In genomic region chr5:141630570-141631140, GRCh38 we compare ENCODE assay signal across 29 cellular contexts. TPM values are rescaled to one million over a fixed set of nuclear protein-coding genes. Genes with fewer than 3 reads are reported as not detected.
"Had no signal": no experiment of that assay in that cellular context is flagged by ENCODE, and none has a peak within 500 bp of the region (broad histone marks: within the 10 kb centered on the region; RNA-seq: fewer than 3 reads in every experiment).

No MANE protein-coding gene starts in this region.

- H3K27ac Mint-ChIP-seq: immature natural killer cell; nephron; stimulated activated memory B cell treated with anti-CD40 and anti-IgM and Interleukin-4, amounts not matched to agents 10 μg/mL and 1 μg/mL and 100 μg/mL, for 72 hours; stimulated activated naive CD8-positive, alpha-beta T cell treated with anti-CD3 and anti-CD28 coated beads, Interleukin-15, amount 100 ng/mL, for 72 hours; type B pancreatic cell had no signal

- H3K4me3 ChIP-seq: left ventricle myocardium inferior, lower lobe of right lung, pancreas, prostate gland, smooth muscle cell, tibial nerve, vagina had no signal

- DNase-seq: hypothalamus; immature natural killer cell; kidney; left colon; left ventricle myocardium inferior; lower lobe of right lung; mammary epithelial cell; mesenchymal stem cell; naive thymus-derived CD8-positive, alpha-beta T cell; nucleus accumbens; retina; right cardiac atrium; stimulated activated CD4-positive, alpha-beta T cell treated with anti-CD3 and anti-CD28 coated beads, Interleukin-1b, Interleukin-23, amount 100 ng/mL, for 48 hours; stimulated activated CD4-positive, alpha-beta T cell treated with anti-CD3 and anti-CD28 coated beads, Interleukin-2, amount 100 ng/mL, for 48 hours; stimulated activated CD4-positive, alpha-beta T cell treated with anti-CD3 and anti-CD28 coated beads, Interleukin-4, amount 100 ng/mL, for 4 hours; stimulated activated CD8-positive, alpha-beta memory T cell treated with anti-CD3 and anti-CD28 coated beads, Interleukin-4, amount 100 ng/mL, for 48 hours; stimulated activated naive CD4-positive, alpha-beta T cell treated with Interleukin-2 at 50 U/mL for 16 hours; substantia nigra had no signal

- H3K27ac ChIP-seq: left ventricle myocardium inferior, lower lobe of right lung, pancreas, prostate gland, tibial nerve, vagina had no signal

- H3K4me2 ChIP-seq: smooth muscle cell had no signal

- H3K9me3 Mint-ChIP-seq: immature natural killer cell; naive thymus-derived CD8-positive, alpha-beta T cell; nephron; neural crest cell; stimulated activated memory B cell treated with anti-CD40 and anti-IgM and Interleukin-4, amounts not matched to agents 10 μg/mL and 1 μg/mL and 100 μg/mL, for 72 hours; stimulated activated naive CD8-positive, alpha-beta T cell treated with anti-CD3 and anti-CD28 coated beads, Interleukin-15, amount 100 ng/mL, for 72 hours; type B pancreatic cell had no signal

- H3K27me3 Mint-ChIP-seq: naive thymus-derived CD8-positive, alpha-beta T cell; stimulated activated memory B cell treated with anti-CD40 and anti-IgM and Interleukin-4, amounts not matched to agents 10 μg/mL and 1 μg/mL and 100 μg/mL, for 72 hours; stimulated activated naive CD8-positive, alpha-beta T cell treated with anti-CD3 and anti-CD28 coated beads, Interleukin-15, amount 100 ng/mL, for 72 hours; type B pancreatic cell had no signal

- ATAC-seq: left colon; lower lobe of right lung; naive thymus-derived CD8-positive, alpha-beta T cell; right cardiac atrium; stimulated activated memory B cell treated with anti-CD40 and anti-IgM and Interleukin-4, amounts not matched to agents 10 μg/mL and 1 μg/mL and 100 μg/mL, for 72 hours; stimulated activated naive CD8-positive, alpha-beta T cell treated with anti-CD3 and anti-CD28 coated beads, Interleukin-15, amount 100 ng/mL, for 72 hours had no signal

- H3K27me3 ChIP-seq: pancreas, tibial nerve, vagina had no signal

- H3K9me3 ChIP-seq: left ventricle myocardium inferior, lower lobe of right lung, pancreas, prostate gland, tibial nerve, vagina had no signal

- H3K4me3 Mint-ChIP-seq: immature natural killer cell; naive thymus-derived CD8-positive, alpha-beta T cell; nephron; neural crest cell; stimulated activated memory B cell treated with anti-CD40 and anti-IgM and Interleukin-4, amounts not matched to agents 10 μg/mL and 1 μg/mL and 100 μg/mL, for 72 hours; stimulated activated naive CD8-positive, alpha-beta T cell treated with anti-CD3 and anti-CD28 coated beads, Interleukin-15, amount 100 ng/mL, for 72 hours; type B pancreatic cell had no signal

- FAIRE-seq: islet of Langerhans, kidney, pancreas had no signal

RNA-seq across cellular contexts. Expression of gene ARAP3, which starts 51.4 kb away (rescaled TPM):
- polyA plus RNA-seq: naive thymus-derived CD8-positive, alpha-beta T cell had no signal
